In the genomic region with DNA sequence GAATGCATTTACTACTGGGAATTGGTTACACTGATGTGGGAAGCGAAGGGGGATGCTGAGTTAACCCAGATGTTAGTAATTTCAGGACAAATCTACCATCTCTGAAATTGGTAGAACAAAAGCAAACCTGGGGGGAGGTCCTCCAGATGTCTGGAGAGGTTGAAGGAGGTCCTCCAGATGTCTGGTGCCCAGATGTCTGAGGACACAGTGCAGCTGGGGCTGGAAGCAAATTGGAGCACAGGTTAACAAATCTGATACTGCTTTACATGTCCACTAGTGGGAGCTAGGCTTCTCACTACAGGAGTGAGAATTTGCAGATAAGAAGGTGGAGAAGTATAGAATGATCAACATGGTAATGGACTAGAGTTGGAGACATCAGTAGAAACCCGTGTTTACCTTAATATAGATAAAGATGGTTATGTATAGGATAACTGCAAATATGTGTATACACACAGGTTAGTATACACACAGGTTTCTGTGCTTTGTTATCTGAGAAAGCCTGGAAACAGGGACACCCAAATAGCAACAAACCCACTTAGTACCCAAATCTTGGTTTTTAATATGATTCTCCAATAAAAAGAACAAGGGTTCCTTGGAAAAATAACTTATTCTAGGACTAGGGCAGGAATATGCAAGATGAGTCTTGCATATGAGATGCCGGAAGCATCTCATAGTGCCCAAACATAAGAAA, we compare ENCODE assay signal across 1 cellular context.
TF ChIP-seq lines count a peak whose summit lies in the region.

No MANE protein-coding gene starts in this region.

TF ChIP-seq in H1, 55 proteins besides CTCF, POLR2A, EP300 and RAD21 (continued from another document):
- TF ChIP-seq CHD7 (IDR thresholded peaks at IDR 0.05; ENCODE audit: insufficient replicate concordance, low read length) (no peak), TAF1 (IDR thresholded peaks at IDR 0.05; ENCODE audit: low read depth, low read length) (no peak), SUZ12 (IDR thresholded peaks at IDR 0.05; ENCODE audit: low read length) (no peak), KDM1A (IDR thresholded peaks at IDR 0.05; ENCODE audit: borderline replicate concordance, low read length) (no peak), POLR2AphosphoS5 (IDR thresholded peaks at IDR 0.05; ENCODE audit: low read depth, low read length) (no peak), SIN3A (conservative IDR thresholded peaks at IDR 0.05 in 1 of 2, IDR thresholded peaks at IDR 0.05 in 1 of 2; ENCODE audit: low read depth in 1 of 2, low read length in 2 of 2) (no peak), RBBP5 (IDR thresholded peaks at IDR 0.05; ENCODE audit: borderline replicate concordance, low read depth, low read length) (no peak), ATF2 (IDR thresholded peaks at IDR 0.05; ENCODE audit: low read length) (no peak)
